In genomic region chr11:6635082-6635932, GRCh38 we compare ENCODE assay signal across 1 cellular context.
TF ChIP-seq lines count a peak whose summit lies in the region.

No MANE protein-coding gene starts in this region.

TF ChIP-seq in GM12878, 131 proteins besides CTCF, POLR2A, EP300 and RAD21:
- TF ChIP-seq YBX1 (IDR thresholded peaks at IDR 0.05) (no peak), BRCA1 (IDR thresholded peaks at IDR 0.05; ENCODE audit: low read depth, low read length) (no peak), MXI1 (IDR thresholded peaks at IDR 0.05; ENCODE audit: low read depth, low read length) (no peak), IKZF1 (conservative IDR thresholded peaks at IDR 0.05) (peak; percentile 48), NR2F1 (conservative IDR thresholded peaks at IDR 0.05) (peak; percentile 59), PBX3 (IDR thresholded peaks at IDR 0.05; ENCODE audit: insufficient replicate concordance, low read depth, low read length) (no peak), NR2C1 (IDR thresholded peaks at IDR 0.05) (peak; percentile 42; the same call in 1 of the 2 replicates), MEF2A (IDR thresholded peaks at IDR 0.05; ENCODE audit: insufficient read depth, low read depth, low read length) (no peak), IKZF2 (IDR thresholded peaks at IDR 0.05) (0 out of 4 replicates have a peak, but pooled peaks of 1 of the 2 experiments have one; percentile 21)
- TF ChIP-seq, protein P1, sequence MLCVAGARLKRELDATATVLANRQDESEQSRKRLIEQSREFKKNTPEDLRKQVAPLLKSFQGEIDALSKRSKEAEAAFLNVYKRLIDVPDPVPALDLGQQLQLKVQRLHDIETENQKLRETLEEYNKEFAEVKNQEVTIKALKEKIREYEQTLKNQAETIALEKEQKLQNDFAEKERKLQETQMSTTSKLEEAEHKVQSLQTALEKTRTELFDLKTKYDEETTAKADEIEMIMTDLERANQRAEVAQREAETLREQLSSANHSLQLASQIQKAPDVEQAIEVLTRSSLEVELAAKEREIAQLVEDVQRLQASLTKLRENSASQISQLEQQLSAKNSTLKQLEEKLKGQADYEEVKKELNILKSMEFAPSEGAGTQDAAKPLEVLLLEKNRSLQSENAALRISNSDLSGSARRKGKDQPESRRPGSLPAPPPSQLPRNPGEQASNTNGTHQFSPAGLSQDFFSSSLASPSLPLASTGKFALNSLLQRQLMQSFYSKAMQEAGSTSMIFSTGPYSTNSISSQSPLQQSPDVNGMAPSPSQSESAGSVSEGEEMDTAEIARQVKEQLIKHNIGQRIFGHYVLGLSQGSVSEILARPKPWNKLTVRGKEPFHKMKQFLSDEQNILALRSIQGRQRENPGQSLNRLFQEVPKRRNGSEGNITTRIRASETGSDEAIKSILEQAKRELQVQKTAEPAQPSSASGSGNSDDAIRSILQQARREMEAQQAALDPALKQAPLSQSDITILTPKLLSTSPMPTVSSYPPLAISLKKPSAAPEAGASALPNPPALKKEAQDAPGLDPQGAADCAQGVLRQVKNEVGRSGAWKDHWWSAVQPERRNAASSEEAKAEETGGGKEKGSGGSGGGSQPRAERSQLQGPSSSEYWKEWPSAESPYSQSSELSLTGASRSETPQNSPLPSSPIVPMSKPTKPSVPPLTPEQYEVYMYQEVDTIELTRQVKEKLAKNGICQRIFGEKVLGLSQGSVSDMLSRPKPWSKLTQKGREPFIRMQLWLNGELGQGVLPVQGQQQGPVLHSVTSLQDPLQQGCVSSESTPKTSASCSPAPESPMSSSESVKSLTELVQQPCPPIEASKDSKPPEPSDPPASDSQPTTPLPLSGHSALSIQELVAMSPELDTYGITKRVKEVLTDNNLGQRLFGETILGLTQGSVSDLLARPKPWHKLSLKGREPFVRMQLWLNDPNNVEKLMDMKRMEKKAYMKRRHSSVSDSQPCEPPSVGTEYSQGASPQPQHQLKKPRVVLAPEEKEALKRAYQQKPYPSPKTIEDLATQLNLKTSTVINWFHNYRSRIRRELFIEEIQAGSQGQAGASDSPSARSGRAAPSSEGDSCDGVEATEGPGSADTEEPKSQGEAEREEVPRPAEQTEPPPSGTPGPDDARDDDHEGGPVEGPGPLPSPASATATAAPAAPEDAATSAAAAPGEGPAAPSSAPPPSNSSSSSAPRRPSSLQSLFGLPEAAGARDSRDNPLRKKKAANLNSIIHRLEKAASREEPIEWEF (IDR thresholded peaks at IDR 0.05; ENCODE audit: insufficient replicate concordance, low read depth, low read length): no peak
